29 cellular contexts compared by ENCODE assay signal in genomic region chr14:85156319-85156718, GRCh38.
"Had no signal": no experiment of that assay in that cellular context is flagged by ENCODE, and none has a peak within 500 bp of the region (broad histone marks: within the 10 kb centered on the region; RNA-seq: fewer than 3 reads in every experiment).

No MANE protein-coding gene starts in this region.

- ATAC-seq: activated CD8-positive, alpha-beta T cell treated with anti-CD3 and anti-CD28 coated beads for 36 hours; activated naive CD8-positive, alpha-beta T cell treated with anti-CD3 and anti-CD28 coated beads, Interleukin-2, amount 50 U/mL, for 24 hours had no signal

- H3K4me1 ChIP-seq: ascending aorta had no signal

- FAIRE-seq: bronchial epithelial cell, TTC549 had no signal

- H3K9me3 ChIP-seq: ascending aorta had no signal

- H3K36me3 ChIP-seq: ascending aorta, cardiac muscle cell had no signal

- H3K27ac ChIP-seq: ascending aorta, cardiac muscle cell, VCaP had no signal

- H3K27me3 ChIP-seq: ascending aorta, cardiac muscle cell had no signal

- DNase-seq: activated B cell treated with CpG ODN at 0.5 μM for 24 hours; activated CD4-positive, alpha-beta memory T cell treated with anti-CD3 and anti-CD28 coated beads for 36 hours; activated CD4-positive, alpha-beta T cell treated with anti-CD3 and anti-CD28 coated beads for 4 hours; activated CD4-positive, alpha-beta T cell treated with anti-CD3 and anti-CD28 coated beads, Interleukin-2, amount 10 ng/mL, durations not matched to agents 24 days and 14 days; activated CD4-positive, alpha-beta T cell treated with anti-CD3 and anti-CD28 coated beads, Interleukin-2, amount 50 U/mL, for 1 hour; activated CD4-positive, alpha-beta T cell treated with anti-CD3 and anti-CD28 coated beads, Interleukin-2, amount 50 U/mL, for 4 hours; activated CD4-positive, CD25-positive, alpha-beta regulatory T cell treated with anti-CD3 and anti-CD28 coated beads, Interleukin-2, amount 50 U/mL, for 72 hours; activated CD8-positive, alpha-beta memory T cell treated with anti-CD3 and anti-CD28 coated beads, Interleukin-2, amount 50 U/mL, for 4 hours; activated CD8-positive, alpha-beta T cell treated with anti-CD3 and anti-CD28 coated beads for 36 hours; activated effector memory CD4-positive, alpha-beta T cell treated with Interleukin-2 at 50 U/mL for 16 hours; activated gamma-delta T cell; activated naive CD4-positive, alpha-beta T cell treated with anti-CD3 and anti-CD28 coated beads, Interleukin-2, amount 10 ng/mL, durations not matched to agents 7 days and 5 days; activated naive CD4-positive, alpha-beta T cell treated with Interleukin-2 at 50 U/mL for 16 hours; activated naive CD8-positive, alpha-beta T cell treated with anti-CD3 and anti-CD28 coated beads, Interleukin-2, amount 10 ng/mL, durations not matched to agents 7 days and 5 days; activated naive CD8-positive, alpha-beta T cell treated with anti-CD3 and anti-CD28 coated beads, Interleukin-2, amount 50 U/mL, for 24 hours; activated T-cell treated with anti-CD3 and anti-CD28 coated beads for 4 hours; activated T-cell treated with anti-CD3 and anti-CD28 coated beads, Interleukin-2, amount 50 U/mL, for 24 hours; activated T-cell treated with anti-CD3 and anti-CD28 coated beads, Interleukin-2, amount 50 U/mL, for 48 hours; amygdala; anterior cingulate cortex; caudate nucleus; cerebellar nuclear complex; T-helper 2 cell; T-helper 9 cell had no signal

- H3K4me3 ChIP-seq: ascending aorta, cardiac muscle cell had no signal
